Comparison of ENCODE assay signal across 7 cellular contexts in the genomic region with DNA sequence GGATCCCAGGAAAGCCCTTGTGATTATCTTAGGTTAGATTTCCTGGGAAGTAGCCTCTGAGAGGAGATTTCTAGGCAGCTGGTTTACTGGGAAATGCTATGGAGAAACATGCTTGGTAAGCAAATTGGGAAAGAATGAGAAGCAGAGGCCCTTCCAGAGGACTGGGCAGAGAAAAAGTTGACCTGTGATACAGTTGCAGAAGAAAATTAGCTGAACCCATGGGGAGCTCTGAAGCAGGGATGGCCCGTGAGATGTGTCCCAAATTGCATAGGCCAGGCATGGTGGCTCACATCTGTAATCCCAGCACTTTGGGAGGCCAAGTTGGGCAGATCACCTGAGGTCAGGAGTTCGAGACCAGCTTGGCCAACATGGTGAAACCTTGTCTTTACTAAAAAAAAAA. TPM values are rescaled to one million over a fixed set of nuclear protein-coding genes. Genes with fewer than 3 reads are reported as not detected.
A peak's percentile ranks its signal among the peaks of the same experiment; 100 is the strongest.
DNase-seq lines count a peak whose midpoint lies in the region; ATAC-seq, FAIRE-seq and TF ChIP-seq lines count a peak whose summit lies in the region.
"Not testable (repeated sequence)": the region's sequence is repeated elsewhere in the genome, so short reads cannot be mapped to it uniquely, and the experiment has no call there.
"Had no signal": no experiment of that assay in that cellular context is flagged by ENCODE, and none has a peak within 500 bp of the region (broad histone marks: within the 10 kb centered on the region; RNA-seq: fewer than 3 reads in every experiment).

No MANE protein-coding gene starts in this region.

- TF ChIP-seq RAD21 in A549 (conservative IDR thresholded peaks at IDR 0.05 in 1 of 2, IDR thresholded peaks at IDR 0.05 in 1 of 2) = not testable (repeated sequence)

- POLR2A ChIA-PET in A549 (lab: Yijun Ruan, JAX) = interaction anchor here (0.7 kb wide), 1 partner anchor 8 kb away, joined by 3 read pairs; no protein-coding TSS in a partner anchor

- CTCF ChIA-PET in A549 (lab: Yijun Ruan, JAX) = interaction anchor here (4.3 kb wide), 1 partner anchor 12 kb away, joined by 19 read pairs; no protein-coding TSS in a partner anchor

- H3K27me3 Mint-ChIP-seq in CD14-positive monocyte (ENCODE audit: low read depth in 3 of 3); dendritic cell treated with granulocyte-macrophage colony-stimulating factor and Interleukin-4, amounts not matched to agents 40 ng/mL and 50 ng/mL, for 4 days: not testable (repeated sequence)

- FAIRE-seq in A549 (lab: Jason Lieb, UNC) = not testable (repeated sequence)

- H3K27ac ChIP-seq in A549, left lung, upper lobe of right lung: not testable (repeated sequence)

- intact Hi-C loops in CD14-positive monocyte (cut with micrococcal nuclease); sciatic nerve (cut with DNase I): not testable (repeated sequence)
- intact Hi-C loops in dendritic cell treated with granulocyte-macrophage colony-stimulating factor and Interleukin-4, amounts not matched to agents 40 ng/mL and 50 ng/mL, for 4 days (cut with micrococcal nuclease) = loop anchor here (2.0 to 10.0 kb wide), 3 partner anchors 374 to 684 kb away; no protein-coding TSS in a partner anchor
- intact Hi-C loops in left lung (cut with DNase I) (loop anchor here in 1 of 2 donors (10.0 kb wide), 2 partner anchors 604 to 664 kb away; no protein-coding TSS in a partner anchor), upper lobe of right lung (cut with DNase I) (loop anchor here (10.0 kb wide), 1 partner anchor 684 kb away; no protein-coding TSS in a partner anchor)

- not testable (repeated sequence) for DNase-seq in A549 (ENCODE audit: low read depth in 1 of 2, low spot score in 1 of 2); CD14-positive monocyte (ENCODE audit: low spot score); left lung; sciatic nerve (ENCODE audit: low spot score)
- DNase-seq in upper lobe of right lung = peak; percentile 18

- H3K9me3 ChIP-seq in A549, left lung, upper lobe of right lung: not testable (repeated sequence)

- not testable (repeated sequence) for H3K9me3 Mint-ChIP-seq in CD14-positive monocyte; dendritic cell treated with granulocyte-macrophage colony-stimulating factor and Interleukin-4, amounts not matched to agents 40 ng/mL and 50 ng/mL, for 4 days

- H3K36me3 Mint-ChIP-seq in CD14-positive monocyte; dendritic cell treated with granulocyte-macrophage colony-stimulating factor and Interleukin-4, amounts not matched to agents 40 ng/mL and 50 ng/mL, for 4 days (ENCODE audit: low read depth): not testable (repeated sequence)

- H3K27me3 ChIP-seq in left lung, upper lobe of right lung: not testable (repeated sequence)

- TF ChIP-seq CTCF in A549 (IDR thresholded peaks at IDR 0.05); CD14-positive monocyte (IDR thresholded peaks at IDR 0.05); left lung (IDR thresholded peaks at IDR 0.05); upper lobe of right lung (IDR thresholded peaks at IDR 0.05): not testable (repeated sequence)

- not testable (repeated sequence) for H3K4me3 Mint-ChIP-seq in CD14-positive monocyte; dendritic cell treated with granulocyte-macrophage colony-stimulating factor and Interleukin-4, amounts not matched to agents 40 ng/mL and 50 ng/mL, for 4 days

- ATAC-seq in A549, upper lobe of right lung: not testable (repeated sequence)
- peak; percentile 37 for ATAC-seq in left lung
- peak; percentile 56 for ATAC-seq in sciatic nerve

- not testable (repeated sequence) for TF ChIP-seq EP300 in A549 (IDR thresholded peaks at IDR 0.05)

- H3K4me1 Mint-ChIP-seq in CD14-positive monocyte = peaks cover 36% of the 10 kb centered on the region
- peaks cover 38% of the 10 kb centered on the region for H3K4me1 Mint-ChIP-seq in dendritic cell treated with granulocyte-macrophage colony-stimulating factor and Interleukin-4, amounts not matched to agents 40 ng/mL and 50 ng/mL, for 4 days (ENCODE audit: low read depth)

- not testable (repeated sequence) for H3K4me1 ChIP-seq in A549, left lung, upper lobe of right lung

- H3K27ac Mint-ChIP-seq in CD14-positive monocyte = peak overlapping the region in 6 of 7 donors; percentile 3 to 92 (median 91)
- H3K27ac Mint-ChIP-seq in dendritic cell treated with granulocyte-macrophage colony-stimulating factor and Interleukin-4, amounts not matched to agents 40 ng/mL and 50 ng/mL, for 4 days = peak overlapping the region; percentile 46

- 23% methylated on average over 2 of the region's 2 CpGs for WGBS in A549 (ENCODE audit: missing lambda C conversion rate)

- TF ChIP-seq POLR2A in A549 (IDR thresholded peaks at IDR 0.05; ENCODE audit: low read length) = not testable (repeated sequence)

- not testable (repeated sequence) for H3K4me2 ChIP-seq in A549

- not testable (repeated sequence) for H3K36me3 ChIP-seq in left lung, upper lobe of right lung

- not testable (repeated sequence) for H3K4me3 ChIP-seq in A549, left lung, upper lobe of right lung

TF ChIP-seq in A549, 52 proteins besides CTCF, POLR2A, EP300 and RAD21:
- peak; percentile 21 for TF ChIP-seq MAFK (IDR thresholded peaks at IDR 0.05; ENCODE audit: partially characterized antibody)

RNA-seq across cellular contexts. Expression of gene PCSK5, which starts 21.9 kb away (rescaled TPM):
- polyA plus RNA-seq in A549 (2011; rRNA removed) = 6.7 and 7.0 TPM in 2 replicates
- 2.9 and 3.7 TPM in 2 replicates for polyA plus RNA-seq in A549 (2012; cell fraction: cytosol; rRNA removed)
- 7.3 and 8.8 TPM in 2 replicates for polyA plus RNA-seq in A549 (2012; cell fraction: nucleus; rRNA removed)
- 1.3 to 1.5 TPM (median 1.4 TPM) in 3 replicates for polyA plus RNA-seq in A549 (2017; fragmentation: RNase III; extraction: RNeasy Plus Mini Kit Qiagen cat#74134 plus additional on column Dnase treatment)
- polyA minus RNA-seq in A549 (2011; rRNA and poly(A)+ RNA removed) = 21.3 and 23.3 TPM in 2 replicates
- polyA plus RNA-seq in CD14-positive monocyte = 1 to 10 TPM; 4.8 to 7.1 TPM
- total RNA-seq in left lung = 10 to 100 TPM; 18.7 to 20.3 TPM
- total RNA-seq in sciatic nerve = 18.8 TPM
- total RNA-seq in upper lobe of right lung = 18.1 TPM
- total RNA-seq: B cell had no signal
